Comparison of ENCODE assay signal across 8 cellular contexts in genomic region chr11:8964324-8965320, GRCh38. TPM values are rescaled to one million over a fixed set of nuclear protein-coding genes. Genes with fewer than 3 reads are reported as not detected.
A peak's percentile ranks its signal among the peaks of the same experiment; 100 is the strongest.
DNase-seq lines count a peak whose midpoint lies in the region; ATAC-seq, FAIRE-seq and TF ChIP-seq lines count a peak whose summit lies in the region.

TMEM9B (minus strand) TSS chr11:8964442; CDS start chr11:8964313, 129 bp downstream.

- DNase-seq in NCI-H1436 (lab: John Stamatoyannopoulos, UW) (peak; percentile 50), ascending aorta (ENCODE audit: low spot score in 2 of 2) (peak; percentile 61 to 95), right cardiac atrium (peak; percentile 94 to 97 (median 96)), pulmonary artery endothelial cell (ENCODE audit: low read depth, low spot score) (peak; percentile 52), urothelium cell line (ENCODE audit: low spot score) (peak; percentile 92)
- DNase-seq in T-helper 2 cell treated with Interferon-gamma antibody and Interleukin-4, amounts not matched to agents 5 μg/mL and 100 μg/mL, for 36 hours (ENCODE audit: low spot score), result peak; percentile 87

- TF ChIP-seq POLR2A in GM15510 (IDR thresholded peaks at IDR 0.05; ENCODE audit: borderline replicate concordance, extremely low read depth, insufficient read length), result peak; percentile 82

- H3K27ac Mint-ChIP-seq in T-helper 2 cell treated with Interferon-gamma antibody and Interleukin-4, amounts not matched to agents 5 μg/mL and 100 μg/mL, for 36 hours, result peak within 1 kb of the TSS; percentile 96

- H3K9me3 ChIP-seq in ascending aorta, result no peaks in the 10 kb centered on the region
- H3K9me3 ChIP-seq in right cardiac atrium (ENCODE audit: control insufficient read depth, low read length), result no peaks in the 10 kb centered on the region

- peak; percentile 85 for ATAC-seq in HG02763 (IDR thresholded peaks at IDR 0.05; ENCODE audit: unreplicated experiment)
- peak; percentile 96 to 97 for ATAC-seq in right cardiac atrium

- TF ChIP-seq CTCF in ascending aorta (IDR thresholded peaks at IDR 0.05), result no peak

- H3K4me3 ChIP-seq in ascending aorta, result peak within 1 kb of the TSS; percentile 83 to 88
- H3K4me3 ChIP-seq in right cardiac atrium (ENCODE audit: low read length), result peak within 1 kb of the TSS; percentile 52

- H3K27me3 ChIP-seq in ascending aorta, result no peaks in the 10 kb centered on the region
- no peaks in the 10 kb centered on the region for H3K27me3 ChIP-seq in right cardiac atrium (ENCODE audit: control insufficient read depth, insufficient read depth)

- H3K9me3 Mint-ChIP-seq in T-helper 2 cell treated with Interferon-gamma antibody and Interleukin-4, amounts not matched to agents 5 μg/mL and 100 μg/mL, for 36 hours, result no peaks in the 10 kb centered on the region

- WGBS in right cardiac atrium, result under 1% methylated on average over 67 of the region's 67 CpGs

- no peaks in the 10 kb centered on the region for H3K36me3 ChIP-seq in ascending aorta

- H3K27me3 Mint-ChIP-seq in T-helper 2 cell treated with Interferon-gamma antibody and Interleukin-4, amounts not matched to agents 5 μg/mL and 100 μg/mL, for 36 hours (ENCODE audit: low read depth), result no peaks in the 10 kb centered on the region

- peaks cover 34% of the 10 kb centered on the region for H3K4me1 Mint-ChIP-seq in T-helper 2 cell treated with Interferon-gamma antibody and Interleukin-4, amounts not matched to agents 5 μg/mL and 100 μg/mL, for 36 hours (ENCODE audit: low read depth)

- intact Hi-C loops in ascending aorta (cut with DNase I), result loop anchor here (1.0 to 5.0 kb wide), 5 partner anchors 38 to 282 kb away; partner anchors contain the start of genes AKIP1, RPL27A and TRIM66
- intact Hi-C loops in right cardiac atrium (cut with DNase I), result loop anchor here in 2 of 4 donors (5.0 kb wide), 2 partner anchors 52 to 277 kb away; partner anchors contain the start of gene AKIP1 (in 1 of the 2)

- H3K27ac ChIP-seq in ascending aorta (peak within 1 kb of the TSS; percentile 95 to 97), right cardiac atrium (ENCODE audit: low read length) (peak within 1 kb of the TSS; percentile 86)

- FAIRE-seq in urothelium cell line (lab: Jason Lieb, UNC), result peak; percentile 74

- peak within 1 kb of the TSS; percentile 99 for H3K4me3 Mint-ChIP-seq in T-helper 2 cell treated with Interferon-gamma antibody and Interleukin-4, amounts not matched to agents 5 μg/mL and 100 μg/mL, for 36 hours

- H3K4me1 ChIP-seq in ascending aorta (peaks cover 0 to 12% of the 10 kb centered on the region in 2 donors), right cardiac atrium (ENCODE audit: control insufficient read depth, insufficient read depth, low read length) (peaks cover 4% of the 10 kb centered on the region)

- H3K36me3 Mint-ChIP-seq in T-helper 2 cell treated with Interferon-gamma antibody and Interleukin-4, amounts not matched to agents 5 μg/mL and 100 μg/mL, for 36 hours (ENCODE audit: low read depth), result peaks cover 2% of the 10 kb centered on the region

RNA-seq across cellular contexts. Expression of gene TMEM9B, which starts in this region (rescaled TPM):
- 42.4 TPM for total RNA-seq in ascending aorta
- 10 to 100 TPM; 37.2 to 44.7 (median 40.4) TPM for total RNA-seq in right cardiac atrium
- polyA plus RNA-seq in right cardiac atrium, result 56.8 TPM
- total RNA-seq in pulmonary artery endothelial cell, result 31.3 and 42.4 TPM in 2 replicates

Comparison
In these comparisons a context has a peak if more than half of its experiments do, and no peak if none do; other contexts are left out.
1. Peak in every context shown above with its lines: DNase-seq, ATAC-seq, H3K4me3 ChIP-seq and H3K27ac ChIP-seq.